Comparison of ENCODE assay signal across 18 cellular contexts in genomic region chr6:41441598-41442205, GRCh38.
DNase-seq lines count a peak whose midpoint lies in the region; ATAC-seq and TF ChIP-seq lines count a peak whose summit lies in the region.
"Had no signal": no experiment of that assay in that cellular context is flagged by ENCODE, and none has a peak within 500 bp of the region (broad histone marks: within the 10 kb centered on the region; RNA-seq: fewer than 3 reads in every experiment).

No MANE protein-coding gene starts in this region.

- ATAC-seq in stimulated activated naive CD8-positive, alpha-beta T cell treated with anti-CD3 and anti-CD28 coated beads, Interleukin-15, amount 100 ng/mL, for 72 hours = peak; percentile 38
- ATAC-seq in stimulated activated naive CD8-positive, alpha-beta T cell treated with anti-CD3 and anti-CD28 coated beads, Interleukin-15, Interleukin-2, amounts not matched to agents 100 U/mL and 50 U/mL, for 24 hours = no peak
- ATAC-seq in activated CD8-positive, alpha-beta T cell treated with anti-CD3 and anti-CD28 coated beads for 36 hours = no peak
- ATAC-seq in naive thymus-derived CD4-positive, alpha-beta T cell = peak; percentile 20
- ATAC-seq: activated CD8-positive, alpha-beta memory T cell treated with anti-CD3 and anti-CD28 coated beads, Interleukin-2, amount 10 ng/mL, durations not matched to agents 7 days and 5 days; right lobe of liver had no signal

- no peak for TF ChIP-seq POLR2A in esophagus squamous epithelium (IDR thresholded peaks at IDR 0.05)

- no peaks in the 10 kb centered on the region for H3K9me3 ChIP-seq in naive thymus-derived CD4-positive, alpha-beta T cell (ENCODE audit: control insufficient read depth in 2 of 3, low read length in 3 of 3)
- no peaks in the 10 kb centered on the region for H3K9me3 ChIP-seq in esophagus squamous epithelium
- H3K9me3 ChIP-seq: breast epithelium, gastrocnemius medialis, right lobe of liver had no signal

- H3K27ac Mint-ChIP-seq in stimulated activated naive CD8-positive, alpha-beta T cell treated with anti-CD3 and anti-CD28 coated beads, Interleukin-15, amount 100 ng/mL, for 72 hours = peak overlapping the region; percentile 29 to 96
- peak overlapping the region; percentile 27 for H3K27ac Mint-ChIP-seq in activated CD8-positive, alpha-beta T cell treated with anti-CD3 and anti-CD28 coated beads for 36 hours
- H3K27ac Mint-ChIP-seq in naive thymus-derived CD4-positive, alpha-beta T cell = peak overlapping the region in 4 of 9 donors; percentile 5 to 88 (median 22)
- H3K27ac Mint-ChIP-seq: activated CD8-positive, alpha-beta memory T cell treated with anti-CD3 and anti-CD28 coated beads, Interleukin-2, amount 10 ng/mL, durations not matched to agents 7 days and 5 days had no signal

- H3K4me1 Mint-ChIP-seq in stimulated activated naive CD8-positive, alpha-beta T cell treated with anti-CD3 and anti-CD28 coated beads, Interleukin-15, amount 100 ng/mL, for 72 hours = peaks cover 44% of the 10 kb centered on the region
- H3K4me1 Mint-ChIP-seq in activated CD8-positive, alpha-beta T cell treated with anti-CD3 and anti-CD28 coated beads for 36 hours (ENCODE audit: low read depth) = peaks cover 36% of the 10 kb centered on the region
- H3K4me1 Mint-ChIP-seq in naive thymus-derived CD4-positive, alpha-beta T cell = peaks cover 37 to 44% (median 40%) of the 10 kb centered on the region in 7 donors

- peak overlapping the region; percentile 61 to 62 for H3K4me3 Mint-ChIP-seq in stimulated activated naive CD8-positive, alpha-beta T cell treated with anti-CD3 and anti-CD28 coated beads, Interleukin-15, amount 100 ng/mL, for 72 hours
- no peak overlapping the region for H3K4me3 Mint-ChIP-seq in activated CD8-positive, alpha-beta T cell treated with anti-CD3 and anti-CD28 coated beads for 36 hours
- H3K4me3 Mint-ChIP-seq in naive thymus-derived CD4-positive, alpha-beta T cell = peak overlapping the region in 9 of 10 donors; percentile 22 to 82 (median 64)
- H3K4me3 Mint-ChIP-seq: activated CD8-positive, alpha-beta memory T cell treated with anti-CD3 and anti-CD28 coated beads, Interleukin-2, amount 10 ng/mL, durations not matched to agents 7 days and 5 days had no signal

- DNase-seq in stimulated activated naive CD8-positive, alpha-beta T cell treated with anti-CD3 and anti-CD28 coated beads, Interleukin-15, amount 100 ng/mL, for 72 hours = no peak
- DNase-seq in stimulated activated naive CD8-positive, alpha-beta T cell treated with anti-CD3 and anti-CD28 coated beads, Interleukin-15, Interleukin-2, amounts not matched to agents 100 U/mL and 50 U/mL, for 24 hours = no peak
- peak; percentile 21 for DNase-seq in activated CD8-positive, alpha-beta T cell treated with anti-CD3 and anti-CD28 coated beads for 36 hours
- DNase-seq in naive thymus-derived CD4-positive, alpha-beta T cell = no peak
- DNase-seq in esophagus squamous epithelium (lab: John Stamatoyannopoulos, UW) (no peak), DMS153 (lab: John Stamatoyannopoulos, UW) (no peak), 8988T (no peak)
- DNase-seq: activated CD8-positive, alpha-beta memory T cell treated with anti-CD3 and anti-CD28 coated beads, Interleukin-2, amount 10 ng/mL, durations not matched to agents 7 days and 5 days; dermis blood vessel endothelial cell; gastrocnemius medialis; midbrain; MV-4-11; NCI-H1930; NCI-H510A; right lobe of liver; SHP77 had no signal

- peaks cover 36 to 37% of the 10 kb centered on the region in 2 donors for H3K4me1 ChIP-seq in naive thymus-derived CD4-positive, alpha-beta T cell (ENCODE audit: control insufficient read depth in 2 of 2, insufficient read depth in 2 of 2, low read length in 2 of 2)
- H3K4me1 ChIP-seq in esophagus squamous epithelium = peaks cover 3 to 23% (median 14%) of the 10 kb centered on the region in 3 donors
- H3K4me1 ChIP-seq: right lobe of liver had no signal

- intact Hi-C loops in activated CD8-positive, alpha-beta T cell treated with anti-CD3 and anti-CD28 coated beads for 36 hours (cut with micrococcal nuclease) = no loop called here
- intact Hi-C loops in naive thymus-derived CD4-positive, alpha-beta T cell (cut with micrococcal nuclease) = loop anchor here (5.0 kb wide), 2 partner anchors 74 to 91 kb away; no protein-coding TSS in a partner anchor
- intact Hi-C loops in esophagus squamous epithelium (cut with DNase I) = no loop called here

- H3K9me3 Mint-ChIP-seq in stimulated activated naive CD8-positive, alpha-beta T cell treated with anti-CD3 and anti-CD28 coated beads, Interleukin-15, amount 100 ng/mL, for 72 hours = peaks cover 6 to 12% of the 10 kb centered on the region in 2 donors
- H3K9me3 Mint-ChIP-seq in activated CD8-positive, alpha-beta T cell treated with anti-CD3 and anti-CD28 coated beads for 36 hours = no peaks in the 10 kb centered on the region
- H3K9me3 Mint-ChIP-seq in naive thymus-derived CD4-positive, alpha-beta T cell = no peaks in the 10 kb centered on the region

- H3K27ac ChIP-seq in naive thymus-derived CD4-positive, alpha-beta T cell (ENCODE audit: low read depth, low read length) = no peak overlapping the region
- no peak overlapping the region for H3K27ac ChIP-seq in esophagus squamous epithelium
- H3K27ac ChIP-seq: breast epithelium, gastrocnemius medialis, HL-60, right lobe of liver had no signal

- WGBS in esophagus squamous epithelium, 2 donors = 79 to 85% methylated on average over 7 of the region's 7 CpGs

- no peaks in the 10 kb centered on the region for H3K27me3 ChIP-seq in naive thymus-derived CD4-positive, alpha-beta T cell (ENCODE audit: control insufficient read depth in 2 of 2, insufficient read depth in 2 of 2, low read length in 2 of 2)
- peaks cover 3 to 82% (median 7%) of the 10 kb centered on the region in 4 donors for H3K27me3 ChIP-seq in esophagus squamous epithelium
- H3K27me3 ChIP-seq: breast epithelium, gastrocnemius medialis, right lobe of liver had no signal

- H3K36me3 Mint-ChIP-seq in activated CD8-positive, alpha-beta T cell treated with anti-CD3 and anti-CD28 coated beads for 36 hours (ENCODE audit: low read depth) = no peaks in the 10 kb centered on the region
- no peaks in the 10 kb centered on the region for H3K36me3 Mint-ChIP-seq in naive thymus-derived CD4-positive, alpha-beta T cell
- H3K36me3 Mint-ChIP-seq: activated CD8-positive, alpha-beta memory T cell treated with anti-CD3 and anti-CD28 coated beads, Interleukin-2, amount 10 ng/mL, durations not matched to agents 7 days and 5 days had no signal

- peak overlapping the region; percentile 3 for H3K4me3 ChIP-seq in naive thymus-derived CD4-positive, alpha-beta T cell (ENCODE audit: low read length)
- no peak overlapping the region for H3K4me3 ChIP-seq in esophagus squamous epithelium
- H3K4me3 ChIP-seq: breast epithelium, gastrocnemius medialis, right lobe of liver had no signal

- H3K36me3 ChIP-seq in naive thymus-derived CD4-positive, alpha-beta T cell (ENCODE audit: control insufficient read depth in 2 of 3, insufficient read depth in 3 of 3, low read length in 3 of 3) = no peaks in the 10 kb centered on the region
- H3K36me3 ChIP-seq in esophagus squamous epithelium = no peaks in the 10 kb centered on the region
- H3K36me3 ChIP-seq: breast epithelium, gastrocnemius medialis, right lobe of liver had no signal

- H3K27me3 Mint-ChIP-seq in stimulated activated naive CD8-positive, alpha-beta T cell treated with anti-CD3 and anti-CD28 coated beads, Interleukin-15, amount 100 ng/mL, for 72 hours = peaks cover 23% of the 10 kb centered on the region
- H3K27me3 Mint-ChIP-seq in activated CD8-positive, alpha-beta T cell treated with anti-CD3 and anti-CD28 coated beads for 36 hours = peaks cover 8% of the 10 kb centered on the region
- H3K27me3 Mint-ChIP-seq in naive thymus-derived CD4-positive, alpha-beta T cell = peaks cover 9 to 49% (median 22%) of the 10 kb centered on the region in 5 donors

- POLR2A ChIA-PET in activated CD8-positive, alpha-beta T cell treated with anti-CD3 and anti-CD28 coated beads for 36 hours (lab: Charles Lee) = no interaction called here
- POLR2A ChIA-PET in naive thymus-derived CD4-positive, alpha-beta T cell (lab: Charles Lee) = no interaction called here

- no peak for TF ChIP-seq CTCF in activated CD8-positive, alpha-beta T cell treated with anti-CD3 and anti-CD28 coated beads for 36 hours (IDR thresholded peaks at IDR 0.05)
- no peak for TF ChIP-seq CTCF in esophagus squamous epithelium (IDR thresholded peaks at IDR 0.05)

- CTCF ChIA-PET in activated CD8-positive, alpha-beta T cell treated with anti-CD3 and anti-CD28 coated beads for 36 hours (lab: Charles Lee) = interaction anchor here (2.1 to 3.4 kb wide), 2 partner anchors 10 to 17 kb away, joined by 11 to 28 read pairs; no protein-coding TSS in a partner anchor
- CTCF ChIA-PET in naive thymus-derived CD4-positive, alpha-beta T cell (lab: Charles Lee) = no interaction called here

Comparison
In these comparisons a context has a peak if more than half of its experiments do, and no peak if none do; other contexts are left out.
1. ATAC-seq: peak in stimulated activated naive CD8-positive, alpha-beta T cell treated with anti-CD3 and anti-CD28 coated beads, Interleukin-15, amount 100 ng/mL, for 72 hours (single experiment) and naive thymus-derived CD4-positive, alpha-beta T cell (single experiment); none in stimulated activated naive CD8-positive, alpha-beta T cell treated with anti-CD3 and anti-CD28 coated beads, Interleukin-15, Interleukin-2, amounts not matched to agents 100 U/mL and 50 U/mL, for 24 hours (single experiment) and activated CD8-positive, alpha-beta T cell treated with anti-CD3 and anti-CD28 coated beads for 36 hours (single experiment).
2. intact Hi-C loops: an anchor here in naive thymus-derived CD4-positive, alpha-beta T cell (5.0 kb wide); none called in activated CD8-positive, alpha-beta T cell treated with anti-CD3 and anti-CD28 coated beads for 36 hours and esophagus squamous epithelium.